In the genomic region with DNA sequence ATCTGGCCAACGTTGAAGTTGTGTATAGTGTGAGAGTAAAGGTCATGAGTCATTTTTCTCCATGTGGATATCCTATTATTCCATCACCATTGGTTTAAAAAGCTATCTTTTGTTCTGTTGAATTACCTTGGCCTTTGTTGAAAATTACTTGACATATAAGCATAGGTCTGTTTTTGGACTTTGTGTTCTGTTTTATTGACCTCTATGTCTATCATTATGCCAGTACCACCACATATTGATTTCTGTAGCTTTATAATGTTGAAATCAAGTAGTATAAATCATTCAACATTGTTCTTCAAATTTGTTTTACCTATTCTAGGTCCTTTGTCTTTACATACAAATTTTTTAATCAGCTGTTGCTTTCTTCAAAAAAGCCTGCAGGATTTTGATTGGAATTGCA, we compare ENCODE assay signal across 33 cellular contexts.
"Had no signal": no experiment of that assay in that cellular context is flagged by ENCODE, and none has a peak within 500 bp of the region (broad histone marks: within the 10 kb centered on the region; RNA-seq: fewer than 3 reads in every experiment).

No MANE protein-coding gene starts in this region.

- H3K36me3 ChIP-seq: neutrophil, ovary, right lobe of liver, sigmoid colon, suprapubic skin, tibial artery, transverse colon, upper lobe of right lung, uterus had no signal

- H3K4me1 Mint-ChIP-seq: nephron progenitor cell; neural crest cell; stimulated activated naive CD8-positive, alpha-beta T cell treated with anti-CD3 and anti-CD28 coated beads, Interleukin-15, amount 100 ng/mL, for 72 hours had no signal

- H3K4me2 ChIP-seq: smooth muscle cell had no signal

- DNase-seq: naive thymus-derived CD8-positive, alpha-beta T cell; nephron progenitor cell; nucleus accumbens; ovary; posterior cingulate gyrus; psoas muscle; right cardiac atrium; right lobe of liver; sigmoid colon; spleen; stimulated activated CD4-positive, alpha-beta T cell treated with anti-CD3 and anti-CD28 coated beads, Interleukin-12 subunit alpha, Interleukin-12 subunit beta, amount 100 ng/mL, for 4 hours; stimulated activated CD4-positive, alpha-beta T cell treated with anti-CD3 and anti-CD28 coated beads, Interleukin-1b, Interleukin-23, amount 100 ng/mL, for 48 hours; stimulated activated CD4-positive, alpha-beta T cell treated with anti-CD3 and anti-CD28 coated beads, Interleukin-4, amount 100 ng/mL, for 1 hour; stimulated activated CD4-positive, alpha-beta T cell treated with anti-CD3 and anti-CD28 coated beads, Interleukin-4, amount 100 ng/mL, for 4 hours; stimulated activated CD8-positive, alpha-beta memory T cell treated with anti-CD3 and anti-CD28 coated beads, Interleukin-4, amount 100 ng/mL, for 48 hours; stimulated activated naive CD4-positive, alpha-beta T cell; stimulated activated naive CD8-positive, alpha-beta T cell treated with anti-CD3 and anti-CD28 coated beads, Interleukin-15, amount 100 ng/mL, for 72 hours; stimulated activated naive CD8-positive, alpha-beta T cell treated with anti-CD3 and anti-CD28 coated beads, Interleukin-15, Interleukin-2, amounts not matched to agents 100 U/mL and 50 U/mL, for 24 hours; substantia nigra; testis; tibial artery; transverse colon; upper lobe of right lung; uterus had no signal

- H3K9me3 Mint-ChIP-seq: natural killer cell treated with Interleukin-12 subunit alpha and Interleukin-12 subunit beta and Interleukin-15 and Interleukin-18, amount 100 ng/mL, for 72 hours; nephron progenitor cell; neural crest cell; stimulated activated memory B cell treated with anti-CD40 and anti-IgM and Interleukin-4, amounts not matched to agents 10 μg/mL and 1 μg/mL and 100 μg/mL, for 72 hours; stimulated activated naive CD8-positive, alpha-beta T cell treated with anti-CD3 and anti-CD28 coated beads, Interleukin-15, amount 100 ng/mL, for 72 hours; type B pancreatic cell had no signal

- H2AFZ ChIP-seq: parathyroid adenoma had no signal

- H3K4me3 Mint-ChIP-seq: naive thymus-derived CD8-positive, alpha-beta T cell; natural killer cell treated with Interleukin-12 subunit alpha and Interleukin-12 subunit beta and Interleukin-15 and Interleukin-18, amount 100 ng/mL, for 72 hours; nephron progenitor cell; neural crest cell; stimulated activated memory B cell treated with anti-CD40 and anti-IgM and Interleukin-4, amounts not matched to agents 10 μg/mL and 1 μg/mL and 100 μg/mL, for 72 hours; stimulated activated naive CD8-positive, alpha-beta T cell treated with anti-CD3 and anti-CD28 coated beads, Interleukin-15, amount 100 ng/mL, for 72 hours; type B pancreatic cell had no signal

- H3K36me3 Mint-ChIP-seq: natural killer cell treated with Interleukin-12 subunit alpha and Interleukin-12 subunit beta and Interleukin-15 and Interleukin-18, amount 100 ng/mL, for 72 hours had no signal

- H3K27me3 ChIP-seq: neutrophil, ovary, right lobe of liver, sigmoid colon, spleen, suprapubic skin, testis, tibial artery, transverse colon, upper lobe of right lung, uterus had no signal

- ATAC-seq: naive thymus-derived CD8-positive, alpha-beta T cell; natural killer cell treated with Interleukin-12 subunit alpha and Interleukin-12 subunit beta and Interleukin-15 and Interleukin-18, amount 100 ng/mL, for 72 hours; psoas muscle; right cardiac atrium; stimulated activated memory B cell treated with anti-CD40 and anti-IgM and Interleukin-4, amounts not matched to agents 10 μg/mL and 1 μg/mL and 100 μg/mL, for 72 hours; stimulated activated naive CD8-positive, alpha-beta T cell treated with anti-CD3 and anti-CD28 coated beads, Interleukin-15, amount 100 ng/mL, for 72 hours; stimulated activated naive CD8-positive, alpha-beta T cell treated with anti-CD3 and anti-CD28 coated beads, Interleukin-15, Interleukin-2, amounts not matched to agents 100 U/mL and 50 U/mL, for 24 hours; upper lobe of right lung had no signal

- H3K9me3 ChIP-seq: neutrophil, ovary, psoas muscle, right lobe of liver, sigmoid colon, spleen, suprapubic skin, testis, tibial artery, transverse colon, upper lobe of right lung, uterus had no signal

- H3K9ac ChIP-seq: parathyroid adenoma had no signal

- H3K4me3 ChIP-seq: ovary, psoas muscle, right lobe of liver, sigmoid colon, smooth muscle cell, spleen, suprapubic skin, testis, tibial artery, transverse colon, upper lobe of right lung, uterus had no signal

- H3K4me1 ChIP-seq: parathyroid adenoma, suprapubic skin, testis, tibial artery, upper lobe of right lung, uterus had no signal

- H3K27ac Mint-ChIP-seq: naive thymus-derived CD8-positive, alpha-beta T cell; natural killer cell treated with Interleukin-12 subunit alpha and Interleukin-12 subunit beta and Interleukin-15 and Interleukin-18, amount 100 ng/mL, for 72 hours; nephron progenitor cell; progenitor cell of endocrine pancreas; stimulated activated memory B cell treated with anti-CD40 and anti-IgM and Interleukin-4, amounts not matched to agents 10 μg/mL and 1 μg/mL and 100 μg/mL, for 72 hours; stimulated activated naive CD8-positive, alpha-beta T cell treated with anti-CD3 and anti-CD28 coated beads, Interleukin-15, amount 100 ng/mL, for 72 hours; type B pancreatic cell had no signal

- H3K27me3 Mint-ChIP-seq: naive thymus-derived CD8-positive, alpha-beta T cell; natural killer cell treated with Interleukin-12 subunit alpha and Interleukin-12 subunit beta and Interleukin-15 and Interleukin-18, amount 100 ng/mL, for 72 hours; progenitor cell of endocrine pancreas; stimulated activated memory B cell treated with anti-CD40 and anti-IgM and Interleukin-4, amounts not matched to agents 10 μg/mL and 1 μg/mL and 100 μg/mL, for 72 hours; stimulated activated naive CD8-positive, alpha-beta T cell treated with anti-CD3 and anti-CD28 coated beads, Interleukin-15, amount 100 ng/mL, for 72 hours; type B pancreatic cell had no signal

- H3K27ac ChIP-seq: neutrophil, ovary, parathyroid adenoma, psoas muscle, right lobe of liver, sigmoid colon, spleen, suprapubic skin, testis, tibial artery, transverse colon, upper lobe of right lung, uterus had no signal
